ENCODE assay signal across 1 cellular context in genomic region chr2:191866675-191867506, GRCh38.
TF ChIP-seq lines count a peak whose summit lies in the region.

No MANE protein-coding gene starts in this region.

TF ChIP-seq in GM23338, 12 proteins besides CTCF, POLR2A, EP300 and RAD21 (continued from another document):
- TF ChIP-seq JUNB (IDR thresholded peaks at IDR 0.05; ENCODE audit: unreplicated experiment) = no peak
- TF ChIP-seq POLR2AphosphoS5 (IDR thresholded peaks at IDR 0.05; ENCODE audit: low read depth) = no peak
- TF ChIP-seq NANOG (IDR thresholded peaks at IDR 0.05; ENCODE audit: borderline replicate concordance) = no peak
- no peak for TF ChIP-seq REST (IDR thresholded peaks at IDR 0.05; ENCODE audit: unreplicated experiment)
- no peak for TF ChIP-seq STAT1 (IDR thresholded peaks at IDR 0.05; ENCODE audit: unreplicated experiment)
